In genomic region chr16:81185416-81185815, GRCh38 we compare ENCODE assay signal across 19 cellular contexts. TPM values are rescaled to one million over a fixed set of nuclear protein-coding genes. Genes with fewer than 3 reads are reported as not detected.
"Had no signal": no experiment of that assay in that cellular context is flagged by ENCODE, and none has a peak within 500 bp of the region (broad histone marks: within the 10 kb centered on the region; RNA-seq: fewer than 3 reads in every experiment).

No MANE protein-coding gene starts in this region.

- ATAC-seq: activated T-helper 17 cell treated with anti-CD3 and anti-CD28 coated beads, Interleukin-2, amount 50 U/mL, for 72 hours; esophagus mucosa; gastrocnemius medialis had no signal

- H3K9me3 Mint-ChIP-seq: activated CD4-positive, alpha-beta memory T cell treated with anti-CD3 and anti-CD28 coated beads for 36 hours; activated naive CD4-positive, alpha-beta T cell treated with anti-CD3 and anti-CD28 coated beads for 36 hours; activated T-helper 17 cell treated with anti-CD3 and anti-CD28 coated beads, Interleukin-2, amount 50 U/mL, for 72 hours; mesothelial cell of epicardium; nephron progenitor cell had no signal

- H3K4me3 Mint-ChIP-seq: activated CD4-positive, alpha-beta memory T cell treated with anti-CD3 and anti-CD28 coated beads for 36 hours; activated naive CD4-positive, alpha-beta T cell treated with anti-CD3 and anti-CD28 coated beads for 36 hours; activated T-helper 17 cell treated with anti-CD3 and anti-CD28 coated beads, Interleukin-2, amount 50 U/mL, for 72 hours; mesothelial cell of epicardium; nephron progenitor cell had no signal

- H3K36me3 ChIP-seq: breast epithelium, gastrocnemius medialis, sigmoid colon, tibial nerve, vagina had no signal

- H3K9me3 ChIP-seq: breast epithelium, gastrocnemius medialis, sigmoid colon, tibial nerve, vagina had no signal

- DNase-seq: activated CD4-positive, alpha-beta memory T cell treated with anti-CD3 and anti-CD28 coated beads for 36 hours; activated naive CD4-positive, alpha-beta T cell treated with anti-CD3 and anti-CD28 coated beads for 36 hours; activated T-cell treated with anti-CD3 and anti-CD28 coated beads, Interleukin-2, amount 50 U/mL, for 1 hour; cerebellar nuclear complex; effector CD8-positive, alpha-beta T cell; gastrocnemius medialis; nephron progenitor cell; sigmoid colon; stimulated activated naive CD4-positive, alpha-beta T cell had no signal

- H3K27ac ChIP-seq: breast epithelium, gastrocnemius medialis, sigmoid colon, tibial nerve, vagina had no signal

- H3K27me3 ChIP-seq: breast epithelium, gastrocnemius medialis, sigmoid colon, tibial nerve, vagina had no signal

- H3K4me3 ChIP-seq: breast epithelium, gastrocnemius medialis, lung, sigmoid colon, tibial nerve, vagina had no signal

- H3K36me3 Mint-ChIP-seq: activated CD4-positive, alpha-beta memory T cell treated with anti-CD3 and anti-CD28 coated beads for 36 hours; mesothelial cell of epicardium had no signal

- H3K4me1 Mint-ChIP-seq: activated T-helper 17 cell treated with anti-CD3 and anti-CD28 coated beads, Interleukin-2, amount 50 U/mL, for 72 hours had no signal

- H3K4me1 ChIP-seq: breast epithelium had no signal

- H3K27ac Mint-ChIP-seq: activated CD4-positive, alpha-beta memory T cell treated with anti-CD3 and anti-CD28 coated beads for 36 hours; activated naive CD4-positive, alpha-beta T cell treated with anti-CD3 and anti-CD28 coated beads for 36 hours; activated T-helper 17 cell treated with anti-CD3 and anti-CD28 coated beads, Interleukin-2, amount 50 U/mL, for 72 hours; mesothelial cell of epicardium; nephron progenitor cell had no signal

RNA-seq across cellular contexts. Expression of gene BCO1, which starts 53.1 kb away (rescaled TPM):
- total RNA-seq: activated CD4-positive, alpha-beta memory T cell treated with anti-CD3 and anti-CD28 coated beads for 36 hours; activated naive CD4-positive, alpha-beta T cell treated with anti-CD3 and anti-CD28 coated beads for 36 hours; activated T-helper 17 cell treated with anti-CD3 and anti-CD28 coated beads, Interleukin-2, amount 50 U/mL, for 72 hours; astrocyte; gastrocnemius medialis; mesothelial cell of epicardium; osteoblast; T-helper 2 cell treated with Interferon-gamma antibody and Interleukin-4, amounts not matched to agents 100 ng/mL and 5 ng/mL, for 36 hours; tibial nerve; vagina had no signal
